Comparison of ENCODE assay signal across 26 cellular contexts in the genomic region with DNA sequence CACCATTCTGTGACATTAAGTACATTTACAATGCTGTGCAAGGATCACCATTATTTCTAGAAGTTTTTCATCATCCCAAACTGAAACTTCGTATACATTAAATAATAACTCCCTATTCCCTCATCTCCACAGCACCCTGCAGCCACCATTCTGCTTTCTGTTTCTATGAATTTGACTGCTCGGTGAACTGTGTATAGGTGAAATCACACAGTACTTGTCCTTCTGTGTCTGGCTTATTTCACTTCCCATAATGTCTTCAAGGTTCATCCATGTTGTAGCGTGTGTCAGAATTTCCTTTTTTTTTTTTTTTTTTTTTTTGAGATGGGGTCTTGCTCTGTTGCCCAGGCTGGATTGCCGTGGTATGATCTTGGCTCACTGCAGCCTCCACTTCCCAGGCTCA.
"Had no signal": no experiment of that assay in that cellular context is flagged by ENCODE, and none has a peak within 500 bp of the region (broad histone marks: within the 10 kb centered on the region; RNA-seq: fewer than 3 reads in every experiment).

No MANE protein-coding gene starts in this region.

- H3K27ac Mint-ChIP-seq: activated CD4-positive, alpha-beta T cell treated with anti-CD3 and anti-CD28 coated beads, Interleukin-2, amount 10 ng/mL, durations not matched to agents 24 days and 14 days; activated CD8-positive, alpha-beta memory T cell treated with anti-CD3 and anti-CD28 coated beads, Interleukin-2, amount 10 ng/mL, durations not matched to agents 7 days and 5 days; activated naive CD8-positive, alpha-beta T cell; activated T-cell treated with anti-CD3 and anti-CD28 coated beads, Interleukin-2, amount 50 U/mL, for 24 hours; activated T-helper 1 cell treated with anti-CD3 and anti-CD28 coated beads, Interleukin-12 subunit alpha, Interleukin-12 subunit beta, Interleukin-2, Interleukin-4 antibody, amounts not matched to agents 30 ng/mL and 10 ng/mL and 1 ng/mL, durations not matched to agents 14 hours and 24 hours and 36 hours; WTC11 had no signal

- H3K9me3 ChIP-seq: Peyer's patch, SJSA1 had no signal

- H3K27ac ChIP-seq: KMS-11, Peyer's patch, SJSA1 had no signal

- H3K4me3 Mint-ChIP-seq: activated CD8-positive, alpha-beta memory T cell treated with anti-CD3 and anti-CD28 coated beads, Interleukin-2, amount 10 ng/mL, durations not matched to agents 7 days and 5 days; activated naive CD8-positive, alpha-beta T cell; activated T-cell treated with anti-CD3 and anti-CD28 coated beads, Interleukin-2, amount 50 U/mL, for 24 hours; activated T-helper 1 cell treated with anti-CD3 and anti-CD28 coated beads, Interleukin-12 subunit alpha, Interleukin-12 subunit beta, Interleukin-2, Interleukin-4 antibody, amounts not matched to agents 30 ng/mL and 10 ng/mL and 1 ng/mL, durations not matched to agents 14 hours and 24 hours and 36 hours; brain; WTC11 had no signal

- H3K9me3 Mint-ChIP-seq: activated CD4-positive, alpha-beta T cell treated with anti-CD3 and anti-CD28 coated beads, Interleukin-2, amount 10 ng/mL, durations not matched to agents 24 days and 14 days; activated T-cell treated with anti-CD3 and anti-CD28 coated beads, Interleukin-2, amount 50 U/mL, for 24 hours; activated T-helper 1 cell treated with anti-CD3 and anti-CD28 coated beads, Interleukin-12 subunit alpha, Interleukin-12 subunit beta, Interleukin-2, Interleukin-4 antibody, amounts not matched to agents 30 ng/mL and 10 ng/mL and 1 ng/mL, durations not matched to agents 14 hours and 24 hours and 36 hours; brain; T-helper 1 cell treated with Interleukin-12 subunit alpha and Interleukin-12 subunit beta and Interleukin-4 antibody, amounts not matched to agents 30 μg/mL and 1 μg/mL, for 36 hours; WTC11 had no signal

- H3K4me2 ChIP-seq: KMS-11 had no signal

- H3K27me3 ChIP-seq: Peyer's patch, SJSA1 had no signal

- H3K9ac ChIP-seq: KMS-11 had no signal

- ATAC-seq: activated CD8-positive, alpha-beta memory T cell treated with anti-CD3 and anti-CD28 coated beads, Interleukin-2, amount 10 ng/mL, durations not matched to agents 7 days and 5 days had no signal

- H3K4me3 ChIP-seq: Peyer's patch, SJSA1 had no signal

- H3K36me3 ChIP-seq: Peyer's patch, SJSA1 had no signal

- DNase-seq: activated CD4-positive, alpha-beta T cell treated with anti-CD3 and anti-CD28 coated beads for 1 hour; activated CD4-positive, alpha-beta T cell treated with anti-CD3 and anti-CD28 coated beads, Interleukin-2, amount 10 ng/mL, durations not matched to agents 24 days and 14 days; activated CD4-positive, alpha-beta T cell treated with anti-CD3 and anti-CD28 coated beads, Interleukin-2, amount 50 U/mL, for 48 hours; activated CD8-positive, alpha-beta memory T cell treated with anti-CD3 and anti-CD28 coated beads, Interleukin-2, amount 10 ng/mL, durations not matched to agents 7 days and 5 days; activated effector memory CD4-positive, alpha-beta T cell treated with Interleukin-2 at 50 U/mL for 16 hours; activated naive CD4-positive, alpha-beta T cell; activated T-cell treated with anti-CD3 and anti-CD28 coated beads, Interleukin-2, amount 50 U/mL, for 24 hours; amygdala; cerebellar nuclear complex; NCI-H146; NCI-H187 treated with DMSO at 0.1 percent for 48 hours; NCI-H2081 treated with DMSO at 0.1 percent for 48 hours; NCI-H2171 treated with DMSO at 0.1 percent for 48 hours; NCI-H226; NCI-H510A; NK-92 treated with Interleukin-12 subunit alpha and Interleukin-12 subunit beta, amount 100 ng/mL, for 24 hours; OCI-M1; Peyer's patch; T-helper 9 cell had no signal

- H3K36me3 Mint-ChIP-seq: activated CD8-positive, alpha-beta memory T cell treated with anti-CD3 and anti-CD28 coated beads, Interleukin-2, amount 10 ng/mL, durations not matched to agents 7 days and 5 days; activated naive CD8-positive, alpha-beta T cell; brain; WTC11 had no signal

- H3K27me3 Mint-ChIP-seq: activated naive CD8-positive, alpha-beta T cell had no signal
